19 cellular contexts compared by ENCODE assay signal in the genomic region with DNA sequence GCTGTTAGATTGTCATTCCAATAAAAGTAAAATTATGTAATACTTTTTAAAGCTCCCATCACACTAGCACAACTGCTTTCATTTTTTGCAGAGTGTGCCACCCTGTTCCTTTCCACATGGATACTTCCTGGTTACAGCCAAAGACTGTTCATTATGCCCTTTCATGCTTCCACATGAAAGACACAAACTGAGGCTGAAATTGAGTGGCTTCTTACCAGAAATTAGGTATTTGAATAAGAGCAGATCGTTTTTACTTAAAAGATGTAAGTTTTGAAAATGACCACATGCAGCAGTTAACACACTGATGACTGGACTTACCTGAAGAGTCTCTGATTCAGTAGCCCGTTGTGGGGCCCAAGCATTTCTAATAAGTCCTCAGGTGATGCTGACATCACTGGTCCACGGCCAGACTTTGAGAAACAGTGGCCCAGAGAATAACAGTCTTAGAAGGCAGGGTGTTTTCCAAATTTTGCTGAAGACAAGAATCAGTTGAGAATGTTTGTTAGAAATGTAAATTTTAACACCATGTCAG.
"Had no signal": no experiment of that assay in that cellular context is flagged by ENCODE, and none has a peak within 500 bp of the region (broad histone marks: within the 10 kb centered on the region; RNA-seq: fewer than 3 reads in every experiment).

No MANE protein-coding gene starts in this region.

- ATAC-seq: activated T-cell treated with anti-CD3 and anti-CD28 coated beads, Interleukin-2, amount 50 U/mL, for 72 hours; naive thymus-derived CD4-positive, alpha-beta T cell; stimulated activated naive B cell treated with anti-CD40 and anti-IgM and Interleukin-4, amounts not matched to agents 10 μg/mL and 1 μg/mL and 100 μg/mL, for 72 hours had no signal

- H3K9me3 Mint-ChIP-seq: activated CD4-positive, alpha-beta memory T cell treated with anti-CD3 and anti-CD28 coated beads for 36 hours; activated naive CD8-positive, alpha-beta T cell treated with anti-CD3 and anti-CD28 coated beads, Interleukin-2, amount 10 ng/mL, durations not matched to agents 7 days and 5 days; activated T-cell treated with anti-CD3 and anti-CD28 coated beads, Interleukin-2, amount 50 U/mL, for 72 hours; mesothelial cell of epicardium; naive thymus-derived CD4-positive, alpha-beta T cell; stimulated activated naive B cell treated with anti-CD40 and anti-IgM and Interleukin-4, amounts not matched to agents 10 μg/mL and 1 μg/mL and 100 μg/mL, for 72 hours had no signal

- H3K27me3 Mint-ChIP-seq: activated CD4-positive, alpha-beta memory T cell treated with anti-CD3 and anti-CD28 coated beads for 36 hours; naive thymus-derived CD4-positive, alpha-beta T cell; stimulated activated naive B cell treated with anti-CD40 and anti-IgM and Interleukin-4, amounts not matched to agents 10 μg/mL and 1 μg/mL and 100 μg/mL, for 72 hours had no signal

- H3K36me3 Mint-ChIP-seq: activated CD4-positive, alpha-beta memory T cell treated with anti-CD3 and anti-CD28 coated beads for 36 hours; activated naive CD8-positive, alpha-beta T cell treated with anti-CD3 and anti-CD28 coated beads, Interleukin-2, amount 10 ng/mL, durations not matched to agents 7 days and 5 days; mesothelial cell of epicardium; stimulated activated naive B cell treated with anti-CD40 and anti-IgM and Interleukin-4, amounts not matched to agents 10 μg/mL and 1 μg/mL and 100 μg/mL, for 72 hours had no signal

- H3K4me3 Mint-ChIP-seq: activated CD4-positive, alpha-beta memory T cell treated with anti-CD3 and anti-CD28 coated beads for 36 hours; activated naive CD8-positive, alpha-beta T cell treated with anti-CD3 and anti-CD28 coated beads, Interleukin-2, amount 10 ng/mL, durations not matched to agents 7 days and 5 days; activated T-cell treated with anti-CD3 and anti-CD28 coated beads, Interleukin-2, amount 50 U/mL, for 72 hours; mesothelial cell of epicardium; naive thymus-derived CD4-positive, alpha-beta T cell; stimulated activated naive B cell treated with anti-CD40 and anti-IgM and Interleukin-4, amounts not matched to agents 10 μg/mL and 1 μg/mL and 100 μg/mL, for 72 hours had no signal

- H3K9me3 ChIP-seq: breast epithelium, esophagus muscularis mucosa, upper lobe of left lung had no signal

- H3K36me3 ChIP-seq: breast epithelium, esophagus muscularis mucosa, upper lobe of left lung had no signal

- H3K4me3 ChIP-seq: breast epithelium, dorsolateral prefrontal cortex, esophagus muscularis mucosa, upper lobe of left lung had no signal

- H3K27ac ChIP-seq: upper lobe of left lung, VCaP had no signal

- H3K27ac Mint-ChIP-seq: activated CD4-positive, alpha-beta memory T cell treated with anti-CD3 and anti-CD28 coated beads for 36 hours; activated naive CD8-positive, alpha-beta T cell treated with anti-CD3 and anti-CD28 coated beads, Interleukin-2, amount 10 ng/mL, durations not matched to agents 7 days and 5 days; activated T-cell treated with anti-CD3 and anti-CD28 coated beads, Interleukin-2, amount 50 U/mL, for 72 hours; mesothelial cell of epicardium; stimulated activated naive B cell treated with anti-CD40 and anti-IgM and Interleukin-4, amounts not matched to agents 10 μg/mL and 1 μg/mL and 100 μg/mL, for 72 hours had no signal

- H3K27me3 ChIP-seq: breast epithelium, dorsolateral prefrontal cortex, esophagus muscularis mucosa, upper lobe of left lung had no signal

- DNase-seq: activated CD4-positive, alpha-beta memory T cell treated with anti-CD3 and anti-CD28 coated beads for 36 hours; activated gamma-delta T cell treated with Interleukin-2 at 50 U/mL for 16 hours; activated naive CD8-positive, alpha-beta T cell treated with anti-CD3 and anti-CD28 coated beads, Interleukin-2, amount 10 ng/mL, durations not matched to agents 7 days and 5 days; activated T-cell treated with anti-CD3 and anti-CD28 coated beads, Interleukin-2, amount 50 U/mL, for 72 hours; aorta; dorsolateral prefrontal cortex; foreskin fibroblast; head of caudate nucleus; islet precursor cell; naive thymus-derived CD4-positive, alpha-beta T cell; posterior cingulate gyrus; stimulated activated CD4-positive, alpha-beta T cell treated with anti-CD3 and anti-CD28 coated beads, Interleukin-2, amount 100 ng/mL, for 24 hours; stimulated activated naive B cell treated with anti-CD40 and anti-IgM and Interleukin-4, amounts not matched to agents 10 μg/mL and 1 μg/mL and 100 μg/mL, for 72 hours; T-helper 1 cell; upper lobe of left lung had no signal

- H3K4me1 ChIP-seq: breast epithelium had no signal
